9 cellular contexts compared by ENCODE assay signal in genomic region chr3:22942988-22943387, GRCh38.
"Had no signal": no experiment of that assay in that cellular context is flagged by ENCODE, and none has a peak within 500 bp of the region (broad histone marks: within the 10 kb centered on the region; RNA-seq: fewer than 3 reads in every experiment).

No MANE protein-coding gene starts in this region.

- H3K4me3 ChIP-seq: K562 had no signal

- H3K9ac ChIP-seq: KMS-11 had no signal

- DNase-seq: IMR-90, Karpas-422, KBM-7, KG1 had no signal

- H3K27ac ChIP-seq: HL-60, KMS-11 had no signal

- FAIRE-seq: HepG2, HTR-8/SVneo, K562 had no signal

- H3K4me2 ChIP-seq: KMS-11 had no signal
